In the genomic region with DNA sequence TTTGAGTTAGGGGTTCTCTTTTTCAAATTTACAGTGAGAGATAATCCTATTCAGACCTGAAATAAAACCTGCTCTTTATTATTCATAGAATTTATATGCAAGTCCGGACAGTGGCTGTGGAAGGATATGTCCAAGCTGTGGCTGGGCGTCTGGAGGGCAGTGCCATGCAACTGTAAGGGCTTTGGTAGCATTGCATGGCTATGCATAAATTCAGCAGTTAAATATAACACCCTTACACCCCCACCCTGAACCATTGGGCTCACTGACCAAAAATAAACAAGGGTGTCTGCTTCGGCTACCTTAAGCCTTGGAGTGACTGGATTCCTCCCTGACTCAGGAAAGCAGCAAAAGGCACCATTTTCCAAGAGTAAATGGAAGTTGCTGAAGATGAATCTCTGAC, we compare ENCODE assay signal across 29 cellular contexts. TPM values are rescaled to one million over a fixed set of nuclear protein-coding genes. Genes with fewer than 3 reads are reported as not detected.
"Had no signal": no experiment of that assay in that cellular context is flagged by ENCODE, and none has a peak within 500 bp of the region (broad histone marks: within the 10 kb centered on the region; RNA-seq: fewer than 3 reads in every experiment).

No MANE protein-coding gene starts in this region.

- H3K27ac ChIP-seq: adrenal gland, gastroesophageal sphincter, left lung, neutrophil, uterus, VCaP had no signal

- H3K4me3 ChIP-seq: adrenal gland, body of pancreas, gastroesophageal sphincter, left lung, uterus had no signal

- ATAC-seq: activated CD4-positive, CD25-positive, alpha-beta regulatory T cell treated with anti-CD3 and anti-CD28 coated beads, Interleukin-2, amount 50 U/mL, for 24 hours; activated naive CD4-positive, alpha-beta T cell treated with anti-CD3 and anti-CD28 coated beads, Interleukin-2, amount 50 U/mL, for 72 hours; body of pancreas; effector memory CD8-positive, alpha-beta T cell; gastroesophageal sphincter; stimulated activated naive CD8-positive, alpha-beta T cell treated with anti-CD3 and anti-CD28 coated beads, Interleukin-15, amount 100 ng/mL, for 72 hours had no signal

- DNase-seq: activated CD4-positive, alpha-beta T cell treated with anti-CD3 and anti-CD28 coated beads for 48 hours; activated CD4-positive, alpha-beta T cell treated with anti-CD3 and anti-CD28 coated beads, Interleukin-2, amount 50 U/mL, for 48 hours; activated CD8-positive, alpha-beta memory T cell treated with anti-CD3 and anti-CD28 coated beads for 24 hours; adrenal gland; body of pancreas; cortex of kidney; effector memory CD8-positive, alpha-beta T cell; erythroblast; hypothalamus; kidney glomerular epithelial cell; left lung; naive B cell; nephron progenitor cell; stimulated activated CD4-positive, alpha-beta T cell treated with anti-CD3 and anti-CD28 coated beads, Interleukin-4, amount 100 ng/mL, for 1 hour; stimulated activated naive CD8-positive, alpha-beta T cell treated with anti-CD3 and anti-CD28 coated beads, Interleukin-15, amount 100 ng/mL, for 72 hours; substantia nigra; SW 1271; T-helper 9 cell; uterus had no signal

- H3K27me3 ChIP-seq: adrenal gland, body of pancreas, gastroesophageal sphincter, left lung, neutrophil, uterus had no signal

- H3K9me3 ChIP-seq: adrenal gland, body of pancreas, gastroesophageal sphincter, left lung, neutrophil, uterus had no signal

RNA-seq across cellular contexts. Expression of gene S100A1, which starts 11.0 kb away (rescaled TPM):
- total RNA-seq: activated naive CD4-positive, alpha-beta T cell treated with anti-CD3 and anti-CD28 coated beads, Interleukin-2, amount 50 U/mL, for 72 hours; lung microvascular endothelial cell; osteocyte; progenitor cell of endocrine pancreas had no signal

RNA-seq across cellular contexts. Expression of gene S100A14, which starts 23.2 kb away (rescaled TPM):
- total RNA-seq: activated naive CD4-positive, alpha-beta T cell treated with anti-CD3 and anti-CD28 coated beads, Interleukin-2, amount 50 U/mL, for 72 hours; aorta; cerebellum; osteocyte had no signal
